ENCODE assay signal across 8 cellular contexts in genomic region chr16:83044589-83044988, GRCh38.
"Had no signal": no experiment of that assay in that cellular context is flagged by ENCODE, and none has a peak within 500 bp of the region (broad histone marks: within the 10 kb centered on the region; RNA-seq: fewer than 3 reads in every experiment).

No MANE protein-coding gene starts in this region.

- H3K9ac ChIP-seq: KMS-11 had no signal

- H3K27ac ChIP-seq: HL-60, KMS-11 had no signal

- H3K4me2 ChIP-seq: KMS-11 had no signal

- H3K4me1 Mint-ChIP-seq: IgD-negative memory B cell had no signal

- H3K4me3 Mint-ChIP-seq: IgD-negative memory B cell had no signal

- ATAC-seq: HepG2 had no signal

- H3K27ac Mint-ChIP-seq: IgD-negative memory B cell had no signal

- DNase-seq: GOT3, H7, HCEC 1CT, KBM-7 had no signal
